ENCODE assay signal across 8 cellular contexts in genomic region chr1:241848680-241849344, GRCh38.
A peak's percentile ranks its signal among the peaks of the same experiment; 100 is the strongest.
DNase-seq lines count a peak whose midpoint lies in the region; ATAC-seq and TF ChIP-seq lines count a peak whose summit lies in the region.

No MANE protein-coding gene starts in this region.

- DNase-seq in brain microvascular endothelial cell = no peak
- DNase-seq in ecto neural progenitor cell (ENCODE audit: low spot score) = no peak
- DNase-seq in HK-2 (ENCODE audit: unreplicated experiment) = no peak
- no peak for DNase-seq in AG08396 (ENCODE audit: low spot score)
- DNase-seq in GM19238 (ENCODE audit: insufficient read length, low spot score) = no peak

- in situ Hi-C loops in brain microvascular endothelial cell (cut with HindIII; ENCODE audit: low pct_ligation_motif_present, low sequenced_read_pairs) = loop anchor here (25.0 kb wide), 1 partner anchor 312 kb away; the partner anchor contains the start of gene KMO

- H3K4me1 ChIP-seq in neuron (ENCODE audit: insufficient read depth, low read length) = peaks cover 14% of the 10 kb centered on the region

- no peaks in the 10 kb centered on the region for H3K36me3 ChIP-seq in brain microvascular endothelial cell (replicated peaks)
- H3K36me3 ChIP-seq in neuron (ENCODE audit: insufficient read depth, low read length) = peaks cover 34% of the 10 kb centered on the region

- no peaks in the 10 kb centered on the region for H3K27me3 ChIP-seq in brain microvascular endothelial cell (replicated peaks)
- no peaks in the 10 kb centered on the region for H3K27me3 ChIP-seq in neuron (ENCODE audit: insufficient read depth, low read length)

- TF ChIP-seq CTCF in brain microvascular endothelial cell (IDR thresholded peaks at IDR 0.05; ENCODE audit: low read depth, low read length, missing control alignments) = no peak

- peak overlapping the region; percentile 95 for H3K4me3 ChIP-seq in brain microvascular endothelial cell (ENCODE audit: low read depth, low read length)
- peak overlapping the region; percentile 83 for H3K4me3 ChIP-seq in neuron (ENCODE audit: low read length)

- ATAC-seq in GM18502 (IDR thresholded peaks at IDR 0.05; ENCODE audit: poor library complexity, unreplicated experiment) (peak; percentile 19), HG03520 (IDR thresholded peaks at IDR 0.05; ENCODE audit: unreplicated experiment) (peak; percentile 13)

- H2AFZ ChIP-seq in neuron (ENCODE audit: low read depth, low read length) = peak overlapping the region; percentile 74

- no peak overlapping the region for H3K27ac ChIP-seq in brain microvascular endothelial cell

- H3K9me3 ChIP-seq in neuron (ENCODE audit: low read length) = no peaks in the 10 kb centered on the region
